ENCODE assay signal across 22 cellular contexts in genomic region chr9:38136386-38136785, GRCh38.
DNase-seq lines count a peak whose midpoint lies in the region; ATAC-seq, FAIRE-seq and TF ChIP-seq lines count a peak whose summit lies in the region.
"Had no signal": no experiment of that assay in that cellular context is flagged by ENCODE, and none has a peak within 500 bp of the region (broad histone marks: within the 10 kb centered on the region; RNA-seq: fewer than 3 reads in every experiment).

No MANE protein-coding gene starts in this region.

- CTCF ChIA-PET in GM12878 (lab: Yijun Ruan, JAX) = interaction anchor here (1.0 to 11.0 kb wide), 6 partner anchors 9 to 223 kb away, joined by 3 to 116 read pairs (median 5); no protein-coding TSS in a partner anchor

- TF ChIP-seq CTCF in GM12865 (IDR thresholded peaks at IDR 0.05; ENCODE audit: insufficient read depth, low read depth, low read length, missing control alignments) (no peak), GM12878 (IDR thresholded peaks at IDR 0.05 in 2 of 3, conservative IDR thresholded peaks at IDR 0.05 in 1 of 3; ENCODE audit: control insufficient read depth in 2 of 3, extremely low read depth in 1 of 3, insufficient read depth in 1 of 3, low read depth in 3 of 3, low read length in 3 of 3) (no peak), glutamatergic neuron (IDR thresholded peaks at IDR 0.05; ENCODE audit: partially characterized antibody, unreplicated experiment) (no peak)

- no peak overlapping the region for H3K4me3 Mint-ChIP-seq in glutamatergic neuron (ENCODE audit: unreplicated experiment)
- H3K4me3 Mint-ChIP-seq: CD14-positive monocyte; CD4-positive, CD25-positive, alpha-beta regulatory T cell; CD8-positive, alpha-beta T cell had no signal

- H3K4me1 Mint-ChIP-seq in glutamatergic neuron (ENCODE audit: low read depth, unreplicated experiment) = no peaks in the 10 kb centered on the region
- H3K4me1 Mint-ChIP-seq: CD4-positive, CD25-positive, alpha-beta regulatory T cell had no signal

- H3K4me3 ChIP-seq in GM12865 (ENCODE audit: low read depth, low read length) (no peak overlapping the region), GM12878 (no peak overlapping the region)
- H3K4me3 ChIP-seq: BLaER1 had no signal

- ATAC-seq in GM18868 (IDR thresholded peaks at IDR 0.05; ENCODE audit: unreplicated experiment) (peak; percentile 74), GM12878 (peak; percentile 80)
- ATAC-seq: CD8-positive, alpha-beta T cell had no signal

- FAIRE-seq in GM12878 (lab: Jason Lieb, UNC) = no peak
- FAIRE-seq: A204.1, D721Med, G401.6, GM12891 had no signal

- in situ Hi-C loops in GM12878 (cut with MboI) = no loop called here

- SMC1A ChIA-PET in GM12878 (lab: Charles Lee; ENCODE audit: uncharacterized antibody, unreplicated experiment) = interaction anchor here (0.7 to 3.1 kb wide), 24 partner anchors 9 to 202 kb away, joined by 3 to 28 read pairs (median 4); no protein-coding TSS in a partner anchor

- POLR2A ChIA-PET in GM12878 (lab: Charles Lee) = interaction anchor here (0.9 to 2.3 kb wide), 5 partner anchors 10 to 31 kb away, joined by 3 to 10 read pairs (median 4); no protein-coding TSS in a partner anchor

- H3K27me3 ChIP-seq in GM12878 (replicated peaks in 1 of 2; ENCODE audit: control insufficient read depth in 2 of 2, insufficient read depth in 2 of 2, low read length in 1 of 2) = peaks cover 1 to 2% of the 10 kb centered on the region in 2 experiments
- H3K27me3 ChIP-seq: BE2C, BLaER1 had no signal

- peaks cover 6% of the 10 kb centered on the region for H3K27me3 Mint-ChIP-seq in glutamatergic neuron (ENCODE audit: unreplicated experiment)

- BruUV-seq in GM12878 (replicated peaks; lab: Mats Ljungman, UMichigan) = no TSS peak

- H3K27ac Mint-ChIP-seq in glutamatergic neuron (ENCODE audit: unreplicated experiment) = no peak overlapping the region
- H3K27ac Mint-ChIP-seq: CD4-positive, CD25-positive, alpha-beta regulatory T cell; CD8-positive, alpha-beta T cell had no signal

- DNase-seq in GM12865 (ENCODE audit: low read depth) = peak; percentile 35
- no peak for DNase-seq in GM12878 (ENCODE audit: low read depth, low spot score)
- DNase-seq in NCI-H1105 treated with DMSO at 0.1 percent for 48 hours (lab: John Stamatoyannopoulos, UW) = no peak
- no peak for DNase-seq in activated CD4-positive, CD25-positive, alpha-beta regulatory T cell (lab: John Stamatoyannopoulos, UW)
- no peak for DNase-seq in glutamatergic neuron
- DNase-seq: 8988T; ACHN; BE2C; C1 segment of cervical spinal cord; Calu3; CD4-positive, CD25-positive, alpha-beta regulatory T cell; CD8-positive, alpha-beta T cell; DMS79 treated with DMSO at 0.1 percent for 48 hours; GF-D8 had no signal

- 22% methylated on average over 2 of the region's 2 CpGs for WGBS in GM12878 (ENCODE audit: insufficient coverage, insufficient replicate concordance, low lambda C conversion rate, missing lambda C conversion rate)

- no peak for TF ChIP-seq POLR2A in GM12878 (IDR thresholded peaks at IDR 0.05; ENCODE audit: low read depth, low read length)

- H3K9ac ChIP-seq in GM12878 (ENCODE audit: control insufficient read depth, insufficient read depth, low read length) = no peak overlapping the region
- H3K9ac ChIP-seq: BLaER1 had no signal

- no peaks in the 10 kb centered on the region for H3K36me3 Mint-ChIP-seq in glutamatergic neuron (ENCODE audit: unreplicated experiment)
- H3K36me3 Mint-ChIP-seq: CD14-positive monocyte; CD4-positive, CD25-positive, alpha-beta regulatory T cell; CD8-positive, alpha-beta T cell had no signal

- H3K79me2 ChIP-seq in GM12878 (ENCODE audit: control insufficient read depth, insufficient read depth, low read length) = no peaks in the 10 kb centered on the region

- H2AFZ ChIP-seq in GM12878 (ENCODE audit: control insufficient read depth, low read depth, low read length) = no peak overlapping the region

- intact Hi-C loops in GM12878 (cut with micrococcal nuclease; ENCODE audit: unreplicated experiment) = no loop called here

- RAD21 ChIA-PET in GM12878 (lab: Charles Lee; ENCODE audit: unreplicated experiment) = interaction anchor here (0.7 to 3.2 kb wide), 12 partner anchors 11 to 91 kb away, joined by 3 to 33 read pairs (median 7); no protein-coding TSS in a partner anchor

- H3K4me2 ChIP-seq in GM12878 (ENCODE audit: control insufficient read depth, insufficient read depth) = no peak overlapping the region
- H3K4me2 ChIP-seq: BLaER1 had no signal

- no peaks in the 10 kb centered on the region for H3K9me3 Mint-ChIP-seq in glutamatergic neuron (ENCODE audit: unreplicated experiment)
- H3K9me3 Mint-ChIP-seq: CD4-positive, CD25-positive, alpha-beta regulatory T cell; CD8-positive, alpha-beta T cell had no signal

- no peaks in the 10 kb centered on the region for H4K20me1 ChIP-seq in GM12878 (ENCODE audit: control insufficient read depth, insufficient read depth)
- H4K20me1 ChIP-seq: BLaER1 had no signal

- H3K27ac ChIP-seq in GM12878 (ENCODE audit: control insufficient read depth, insufficient read depth) = no peak overlapping the region
- H3K27ac ChIP-seq: BLaER1 had no signal

- H3K36me3 ChIP-seq in GM12878 (ENCODE audit: control insufficient read depth in 2 of 2, insufficient read depth in 2 of 2, low read length in 1 of 2) = no peaks in the 10 kb centered on the region
- H3K36me3 ChIP-seq: BE2C, BLaER1 had no signal

- TF ChIP-seq EP300 in GM12878 (IDR thresholded peaks at IDR 0.05; ENCODE audit: borderline replicate concordance in 1 of 2, control insufficient read depth in 1 of 2, low read depth in 2 of 2, low read length in 2 of 2) = no peak

- no peaks in the 10 kb centered on the region for H3K9me3 ChIP-seq in GM12878 (replicated peaks; ENCODE audit: control insufficient read depth, insufficient read depth, low read length)
- H3K9me3 ChIP-seq: BE2C, BLaER1, Caco-2 had no signal

- TF ChIP-seq RAD21 in GM12878 (IDR thresholded peaks at IDR 0.05; ENCODE audit: insufficient read depth, low read depth, low read length) = no peak

- peaks cover 3% of the 10 kb centered on the region; the same call in 1 of the 2 replicates for H3K4me1 ChIP-seq in GM12878 (ENCODE audit: control insufficient read depth, insufficient read depth, low read length)
- H3K4me1 ChIP-seq: BE2C, Caco-2 had no signal

TF ChIP-seq in GM12878, 131 proteins besides CTCF, POLR2A, EP300 and RAD21 (continues in another document):
- TF ChIP-seq FOXK2 (IDR thresholded peaks at IDR 0.05) (no peak), KDM1A (IDR thresholded peaks at IDR 0.05; ENCODE audit: borderline replicate concordance) (no peak), E2F8 (IDR thresholded peaks at IDR 0.05; ENCODE audit: low read depth, partially characterized antibody) (no peak), CEBPZ (IDR thresholded peaks at IDR 0.05; ENCODE audit: low read depth, low read length) (no peak)
